Comparison of ENCODE assay signal across 14 cellular contexts in the genomic region with DNA sequence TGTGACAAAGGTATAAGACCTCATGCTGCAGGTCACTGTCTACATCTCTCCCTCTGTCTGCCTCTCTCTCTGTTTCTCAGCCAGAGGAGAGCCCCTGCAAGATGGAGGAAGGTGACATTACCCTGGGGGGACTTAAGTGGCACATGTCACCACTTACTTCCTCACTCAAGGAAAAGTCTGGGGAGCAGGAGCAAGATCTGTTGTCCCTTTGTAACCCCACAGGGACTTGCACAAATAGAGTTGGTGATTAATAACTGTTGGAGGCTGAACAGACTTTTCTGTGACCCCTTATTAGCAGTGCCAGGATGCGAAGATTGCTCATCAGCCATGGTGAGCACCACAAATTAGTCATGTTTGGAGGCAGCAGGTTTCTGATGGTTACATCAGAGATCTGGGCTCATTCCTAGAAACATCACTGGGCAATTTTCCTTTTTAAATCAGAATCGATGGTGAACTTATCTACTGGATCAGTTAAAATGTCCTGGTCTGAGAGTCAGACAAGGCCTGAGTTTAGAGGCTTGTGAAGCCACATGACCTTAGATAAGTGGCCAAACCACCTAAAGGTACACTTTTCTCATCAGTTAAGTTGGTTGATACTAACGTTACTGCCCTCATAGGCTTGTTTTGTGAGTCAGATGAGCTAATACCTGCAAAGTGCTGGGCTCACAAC.
DNase-seq lines count a peak whose midpoint lies in the region; ATAC-seq, FAIRE-seq and TF ChIP-seq lines count a peak whose summit lies in the region.
"Had no signal": no experiment of that assay in that cellular context is flagged by ENCODE, and none has a peak within 500 bp of the region (broad histone marks: within the 10 kb centered on the region; RNA-seq: fewer than 3 reads in every experiment).

No MANE protein-coding gene starts in this region.

- intact Hi-C loops in HepG2 (cut with micrococcal nuclease; ENCODE audit: unreplicated experiment) (no loop called here), sigmoid colon (cut with DNase I) (no loop called here)

- no peaks in the 10 kb centered on the region for H3K79me2 ChIP-seq in HepG2 (ENCODE audit: insufficient read depth, low read length)

- no peaks in the 10 kb centered on the region for H3K4me1 ChIP-seq in HepG2 (ENCODE audit: insufficient read depth, low read length)
- peaks cover 0 to 9% (median 0%) of the 10 kb centered on the region in 4 donors for H3K4me1 ChIP-seq in sigmoid colon

- no peak for FAIRE-seq in HepG2 (lab: Jason Lieb, UNC)

- no peak overlapping the region for H3K9ac ChIP-seq in HepG2 (ENCODE audit: insufficient read depth, low read depth, low read length)

- H3K4me2 ChIP-seq in HepG2 (ENCODE audit: low read depth, low read length) = no peak overlapping the region

- TF ChIP-seq CTCF in HepG2 (CRISPR knock-in tag; IDR thresholded peaks at IDR 0.05) (no peak), sigmoid colon (IDR thresholded peaks at IDR 0.05) (no peak)

- H3K27me3 ChIP-seq in HepG2 (ENCODE audit: control insufficient read depth in 1 of 2, insufficient read depth in 2 of 2, low read length in 2 of 2) (0 out of 5 replicates have a peak, but pooled peaks cover 0 to 3% of the 10 kb centered on the region in 2 experiments), sigmoid colon (no peaks in the 10 kb centered on the region)
- H3K27me3 ChIP-seq: heart right ventricle, vagina had no signal

- no peak overlapping the region for H3K27ac ChIP-seq in HepG2 (ENCODE audit: extremely low read length, insufficient read depth, low read length)
- no peak overlapping the region for H3K27ac ChIP-seq in sigmoid colon
- H3K27ac ChIP-seq: heart right ventricle, vagina, VCaP had no signal

- H2AFZ ChIP-seq in HepG2 (ENCODE audit: low read length) = no peak overlapping the region

- BruUV-seq in HepG2 (replicated peaks; lab: Mats Ljungman, UMichigan) = no TSS peak

- H3K36me3 ChIP-seq in HepG2 (replicated peaks in 1 of 2; ENCODE audit: control insufficient read depth in 1 of 2, insufficient read depth in 2 of 2, low read length in 2 of 2) (no peaks in the 10 kb centered on the region), sigmoid colon (no peaks in the 10 kb centered on the region)
- H3K36me3 ChIP-seq: heart right ventricle, vagina had no signal

- H3K4me3 ChIP-seq in HepG2 (replicated peaks in 1 of 3; ENCODE audit: insufficient read depth in 1 of 3, low read depth in 2 of 3, low read length in 3 of 3) (no peak overlapping the region), sigmoid colon (no peak overlapping the region)
- H3K4me3 ChIP-seq: heart right ventricle, vagina had no signal

- TF ChIP-seq EP300 in HepG2 (IDR thresholded peaks at IDR 0.05; ENCODE audit: low read depth in 2 of 2, low read length in 2 of 2) (no peak), HepG2 (CRISPR knock-in tag; IDR thresholded peaks at IDR 0.05; ENCODE audit: borderline replicate concordance) (no peak), sigmoid colon (IDR thresholded peaks at IDR 0.05) (no peak)

- POLR2A ChIA-PET in HepG2 (lab: Yijun Ruan, JAX) = no interaction called here

- H3K9me3 ChIP-seq in HepG2 (ENCODE audit: low read length) (no peaks in the 10 kb centered on the region), sigmoid colon (no peaks in the 10 kb centered on the region)
- H3K9me3 ChIP-seq: heart right ventricle, vagina had no signal

- no peak for TF ChIP-seq RAD21 in HepG2 (CRISPR knock-in tag; IDR thresholded peaks at IDR 0.05)

- TF ChIP-seq POLR2A in HepG2 (IDR thresholded peaks at IDR 0.05; ENCODE audit: insufficient read depth in 1 of 2, low read depth in 2 of 2, low read length in 2 of 2) (no peak), sigmoid colon (IDR thresholded peaks at IDR 0.05) (no peak)

- H4K20me1 ChIP-seq in HepG2 (ENCODE audit: insufficient read depth, low read length) = no peaks in the 10 kb centered on the region

- DNase-seq in Ammon's horn (ENCODE audit: low spot score) (peak; percentile 50), amniotic epithelial cell (ENCODE audit: low read depth) (peak; percentile 89), kidney glomerular epithelial cell (lab: John Stamatoyannopoulos, UW) (peak; percentile 85), T-helper 9 cell (no peak), HepG2 (ENCODE audit: low spot score) (no peak), sigmoid colon (no peak)
- DNase-seq: GF-D8; heart right ventricle; NCI-H2171; stimulated activated CD4-positive, alpha-beta T cell treated with anti-CD3 and anti-CD28 coated beads, Interleukin-4, amount 100 ng/mL, for 24 hours had no signal

- CTCF ChIA-PET in HepG2 (lab: Yijun Ruan, JAX; ENCODE audit: low intra/inter-chr PET ratio, low total read pairs) = no interaction called here

- 0% methylated on average over 3 of the region's 3 CpGs for WGBS in HepG2 (ENCODE audit: low lambda C conversion rate)
- WGBS in sigmoid colon, 2 donors = 81 to 82% methylated on average over 3 of the region's 3 CpGs

- peak; percentile 68 for ATAC-seq in HG02610 (IDR thresholded peaks at IDR 0.05; ENCODE audit: unreplicated experiment)
- ATAC-seq in GM18867 (IDR thresholded peaks at IDR 0.05; ENCODE audit: unreplicated experiment) = no peak
- no peak for ATAC-seq in HepG2

- in situ Hi-C loops in HepG2 (cut with HindIII; ENCODE audit: extremely low pct_ligation_motif_present, low pct_unique_long_range_greater_than_20kb) = no loop called here

TF ChIP-seq in HepG2, 621 proteins besides CTCF, POLR2A, EP300 and RAD21:
- TF ChIP-seq SP140L (CRISPR knock-in tag; IDR thresholded peaks at IDR 0.05; ENCODE audit: borderline replicate concordance) = no peak
- TF ChIP-seq CBX1 (IDR thresholded peaks at IDR 0.05; ENCODE audit: low read depth) = no peak
- TF ChIP-seq ZNF326 (CRISPR knock-in tag; IDR thresholded peaks at IDR 0.05; ENCODE audit: borderline replicate concordance) = no peak
- TF ChIP-seq, protein P1, sequence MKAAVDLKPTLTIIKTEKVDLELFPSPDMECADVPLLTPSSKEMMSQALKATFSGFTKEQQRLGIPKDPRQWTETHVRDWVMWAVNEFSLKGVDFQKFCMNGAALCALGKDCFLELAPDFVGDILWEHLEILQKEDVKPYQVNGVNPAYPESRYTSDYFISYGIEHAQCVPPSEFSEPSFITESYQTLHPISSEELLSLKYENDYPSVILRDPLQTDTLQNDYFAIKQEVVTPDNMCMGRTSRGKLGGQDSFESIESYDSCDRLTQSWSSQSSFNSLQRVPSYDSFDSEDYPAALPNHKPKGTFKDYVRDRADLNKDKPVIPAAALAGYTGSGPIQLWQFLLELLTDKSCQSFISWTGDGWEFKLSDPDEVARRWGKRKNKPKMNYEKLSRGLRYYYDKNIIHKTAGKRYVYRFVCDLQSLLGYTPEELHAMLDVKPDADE (CRISPR knock-in tag; IDR thresholded peaks at IDR 0.05) = no peak
- TF ChIP-seq ZMYM3 (CRISPR knock-in tag; IDR thresholded peaks at IDR 0.05) = no peak
- no peak for TF ChIP-seq ZNF431 (CRISPR knock-in tag; IDR thresholded peaks at IDR 0.05; ENCODE audit: borderline replicate concordance, low read depth)
- TF ChIP-seq ZNF337 (CRISPR knock-in tag; IDR thresholded peaks at IDR 0.05; ENCODE audit: borderline replicate concordance, low read depth) = no peak
- TF ChIP-seq FOXK2 (IDR thresholded peaks at IDR 0.05) = no peak
- no peak for TF ChIP-seq MXD4 (CRISPR knock-in tag; IDR thresholded peaks at IDR 0.05)
- TF ChIP-seq, protein P2, sequence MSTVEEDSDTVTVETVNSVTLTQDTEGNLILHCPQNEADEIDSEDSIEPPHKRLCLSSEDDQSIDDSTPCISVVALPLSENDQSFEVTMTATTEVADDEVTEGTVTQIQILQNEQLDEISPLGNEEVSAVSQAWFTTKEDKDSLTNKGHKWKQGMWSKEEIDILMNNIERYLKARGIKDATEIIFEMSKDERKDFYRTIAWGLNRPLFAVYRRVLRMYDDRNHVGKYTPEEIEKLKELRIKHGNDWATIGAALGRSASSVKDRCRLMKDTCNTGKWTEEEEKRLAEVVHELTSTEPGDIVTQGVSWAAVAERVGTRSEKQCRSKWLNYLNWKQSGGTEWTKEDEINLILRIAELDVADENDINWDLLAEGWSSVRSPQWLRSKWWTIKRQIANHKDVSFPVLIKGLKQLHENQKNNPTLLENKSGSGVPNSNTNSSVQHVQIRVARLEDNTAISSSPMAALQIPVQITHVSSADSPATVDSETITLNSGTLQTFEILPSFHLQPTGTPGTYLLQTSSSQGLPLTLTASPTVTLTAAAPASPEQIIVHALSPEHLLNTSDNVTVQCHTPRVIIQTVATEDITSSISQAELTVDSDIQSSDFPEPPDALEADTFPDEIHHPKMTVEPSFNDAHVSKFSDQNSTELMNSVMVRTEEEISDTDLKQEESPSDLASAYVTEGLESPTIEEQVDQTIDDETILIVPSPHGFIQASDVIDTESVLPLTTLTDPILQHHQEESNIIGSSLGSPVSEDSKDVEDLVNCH (CRISPR knock-in tag; IDR thresholded peaks at IDR 0.05) = no peak
- no peak for TF ChIP-seq ZNF672 (CRISPR knock-in tag; IDR thresholded peaks at IDR 0.05)
- TF ChIP-seq HOXA7 (CRISPR knock-in tag; IDR thresholded peaks at IDR 0.05) = no peak
- no peak for TF ChIP-seq ZNF891 (CRISPR knock-in tag; IDR thresholded peaks at IDR 0.05)
- no peak for TF ChIP-seq ZBTB42 (CRISPR knock-in tag; IDR thresholded peaks at IDR 0.05)

Comparison
In these comparisons a context has a peak if more than half of its experiments do, and no peak if none do; other contexts are left out.
1. DNase-seq: peak in Ammon's horn (single experiment), amniotic epithelial cell (single experiment) and kidney glomerular epithelial cell (single experiment); none in T-helper 9 cell (single experiment), HepG2 (single experiment) and sigmoid colon (single experiment).